Comparison of ENCODE assay signal across 12 cellular contexts in the genomic region with DNA sequence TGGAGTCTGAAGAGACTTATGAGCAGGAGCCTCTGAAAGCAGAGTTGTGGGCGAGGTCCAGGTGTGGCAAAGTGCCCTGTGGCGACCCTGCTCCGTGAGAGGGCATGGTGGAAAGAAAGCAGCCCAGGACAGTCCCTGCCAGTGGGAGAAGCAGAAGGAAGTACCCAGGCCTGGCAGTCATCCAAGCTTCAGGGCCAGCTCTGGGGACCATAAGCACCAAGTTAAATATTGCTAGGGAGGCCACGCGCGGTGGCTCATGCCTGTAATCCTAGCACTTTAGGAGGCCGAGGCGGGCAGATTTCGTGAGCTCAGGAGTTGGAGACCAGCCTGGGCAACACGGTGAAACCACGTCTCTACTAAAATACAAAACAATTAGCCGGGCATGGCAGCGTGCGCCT. TPM values are rescaled to one million over a fixed set of nuclear protein-coding genes. Genes with fewer than 3 reads are reported as not detected.
DNase-seq lines count a peak whose midpoint lies in the region; ATAC-seq and TF ChIP-seq lines count a peak whose summit lies in the region.
"Had no signal": no experiment of that assay in that cellular context is flagged by ENCODE, and none has a peak within 500 bp of the region (broad histone marks: within the 10 kb centered on the region; RNA-seq: fewer than 3 reads in every experiment).

No MANE protein-coding gene starts in this region.

- peak in 2 of 3 donors; percentile 72 to 73 for DNase-seq in right cardiac atrium
- DNase-seq in Right ventricle myocardium inferior (ENCODE audit: missing footprints): no peak
- peak; percentile 33 for DNase-seq in SHP77 treated with DMSO at 0.1 percent for 48 hours (lab: John Stamatoyannopoulos, UW)
- DNase-seq in left lobe of liver (ENCODE audit: low spot score): peak; percentile 87
- peak; percentile 87 for DNase-seq in upper lobe of right lung
- DNase-seq in A673 (ENCODE audit: low spot score): no peak
- DNase-seq in NCI-H2029 (lab: John Stamatoyannopoulos, UW): no peak
- DNase-seq: activated T-cell treated with anti-CD3 and anti-CD28 coated beads, Interleukin-2, amount 50 U/mL, for 72 hours; CD4-positive, alpha-beta memory T cell had no signal

- no peak overlapping the region for H3K27ac ChIP-seq in right cardiac atrium (ENCODE audit: low read length)
- H3K27ac ChIP-seq in upper lobe of right lung: no peak overlapping the region
- no peak overlapping the region for H3K27ac ChIP-seq in A673 (ENCODE audit: low read depth, low read length, poor library complexity, severe bottlenecking)
- H3K27ac ChIP-seq: suprapubic skin had no signal

- TF ChIP-seq CTCF in upper lobe of right lung (IDR thresholded peaks at IDR 0.05) (no peak), A673 (conservative IDR thresholded peaks at IDR 0.05; ENCODE audit: low read depth, low read length) (no peak)

- WGBS in right cardiac atrium: 78% methylated on average over 14 of the region's 14 CpGs

- H3K9me3 ChIP-seq in right cardiac atrium (ENCODE audit: control insufficient read depth, low read length) (no peaks in the 10 kb centered on the region), upper lobe of right lung (no peaks in the 10 kb centered on the region), A673 (ENCODE audit: low read depth, low read length, poor library complexity, severe bottlenecking) (no peaks in the 10 kb centered on the region)
- H3K9me3 ChIP-seq: suprapubic skin had no signal

- ATAC-seq in right cardiac atrium (peak in 1 of 2 donors; percentile 47), Right ventricle myocardium inferior (no peak), left lobe of liver (peak; percentile 57), upper lobe of right lung (peak; percentile 79), HG03378 (IDR thresholded peaks at IDR 0.05; ENCODE audit: unreplicated experiment) (no peak)
- ATAC-seq: activated T-cell treated with anti-CD3 and anti-CD28 coated beads, Interleukin-2, amount 50 U/mL, for 72 hours; SK-N-SH treated with all-trans-retinoic acid at 6 μM for 48 hours had no signal

- POLR2A ChIA-PET in A673 (lab: Charles Lee; ENCODE audit: low non-redundant PET): no interaction called here

- no peaks in the 10 kb centered on the region for H3K4me1 ChIP-seq in right cardiac atrium (ENCODE audit: control insufficient read depth, insufficient read depth, low read length)
- no peaks in the 10 kb centered on the region for H3K4me1 ChIP-seq in upper lobe of right lung
- no peaks in the 10 kb centered on the region for H3K4me1 ChIP-seq in A673 (ENCODE audit: insufficient read depth, low read length, poor library complexity, severe bottlenecking)
- H3K4me1 ChIP-seq: suprapubic skin had no signal

- H3K27me3 ChIP-seq in right cardiac atrium (ENCODE audit: control insufficient read depth, insufficient read depth): no peaks in the 10 kb centered on the region
- H3K27me3 ChIP-seq in upper lobe of right lung: no peaks in the 10 kb centered on the region
- H3K27me3 ChIP-seq in A673 (replicated peaks; ENCODE audit: insufficient read depth, low read depth, low read length, poor library complexity): no peaks in the 10 kb centered on the region

- H3K36me3 ChIP-seq in upper lobe of right lung: no peaks in the 10 kb centered on the region
- H3K36me3 ChIP-seq in A673 (ENCODE audit: insufficient read depth, low read length, poor library complexity, severe bottlenecking): no peaks in the 10 kb centered on the region
- H3K36me3 ChIP-seq: suprapubic skin had no signal

- CTCF ChIA-PET in A673 (lab: Charles Lee): no interaction called here

- H3K4me3 ChIP-seq in right cardiac atrium (ENCODE audit: low read length) (no peak overlapping the region), upper lobe of right lung (no peak overlapping the region), A673 (ENCODE audit: low read depth, low read length, poor library complexity, severe bottlenecking) (no peak overlapping the region)
- H3K4me3 ChIP-seq: suprapubic skin had no signal

- intact Hi-C loops in right cardiac atrium (cut with DNase I): no loop called here
- intact Hi-C loops in Right ventricle myocardium inferior (cut with DNase I): no loop called here
- intact Hi-C loops in upper lobe of right lung (cut with DNase I): no loop called here
- intact Hi-C loops in A673 (cut with micrococcal nuclease; ENCODE audit: unreplicated experiment): no loop called here

- BruUV-seq in A673 (replicated peaks; lab: Mats Ljungman, UMichigan): no TSS peak

RNA-seq across cellular contexts. Expression of a gene that starts 4.9 kb away (rescaled TPM):
- total RNA-seq in right cardiac atrium: under 1 TPM; 0.35 to 0.86 (median 0.63) TPM
- polyA plus RNA-seq in right cardiac atrium: 0.57 TPM
- total RNA-seq in Right ventricle myocardium inferior: 0.43 TPM
- 526 TPM for total RNA-seq in left lobe of liver
- 4.3 TPM for total RNA-seq in upper lobe of right lung
- total RNA-seq in A673 (2021): 6.1 and 8.0 TPM in 2 replicates
- total RNA-seq: CD4-positive, alpha-beta memory T cell had no signal
- polyA plus RNA-seq: CD4-positive, alpha-beta memory T cell had no signal

RNA-seq across cellular contexts. Expression of a gene that starts 35.5 kb away (rescaled TPM):
- 10 to 100 TPM; 28.7 to 36.2 (median 31.5) TPM for total RNA-seq in right cardiac atrium
- 23.3 TPM for polyA plus RNA-seq in right cardiac atrium
- 20.6 TPM for total RNA-seq in Right ventricle myocardium inferior
- total RNA-seq in left lobe of liver: 5.5 TPM
- total RNA-seq in upper lobe of right lung: 30.7 TPM
- 74.7 and 86.6 TPM in 2 replicates for total RNA-seq in A673 (2021)

RNA-seq across cellular contexts. Expression of a gene that starts 35.6 kb away (rescaled TPM):
- total RNA-seq in right cardiac atrium: 1,000 to 10,000 TPM in 3 of 4 donors, 100 to 1,000 TPM in 1; 896 to 1,154 (median 1,049) TPM
- 1,142 TPM for polyA plus RNA-seq in right cardiac atrium
- 2,192 TPM for total RNA-seq in Right ventricle myocardium inferior
- total RNA-seq in left lobe of liver: 1,044 TPM
- 544 TPM for total RNA-seq in upper lobe of right lung
- 425 and 509 TPM in 2 replicates for total RNA-seq in A673 (2021)

RNA-seq across cellular contexts. Expression of a gene that starts 50.2 kb away (rescaled TPM):
- total RNA-seq in right cardiac atrium: 10 to 100 TPM; 20.0 to 26.1 (median 23.4) TPM
- 14.6 TPM for polyA plus RNA-seq in right cardiac atrium
- total RNA-seq in Right ventricle myocardium inferior: 20.0 TPM
- total RNA-seq in left lobe of liver: 10.0 TPM
- 41.0 TPM for total RNA-seq in upper lobe of right lung
- 133 and 139 TPM in 2 replicates for total RNA-seq in A673 (2021)

RNA-seq across cellular contexts. Expression of a gene that starts 55.2 kb away (rescaled TPM):
- total RNA-seq in right cardiac atrium: 10 to 100 TPM; 22.2 to 30.4 (median 24.5) TPM
- polyA plus RNA-seq in right cardiac atrium: 18.8 TPM
- 23.3 TPM for total RNA-seq in Right ventricle myocardium inferior
- 16.5 TPM for total RNA-seq in left lobe of liver
- total RNA-seq in upper lobe of right lung: 36.9 TPM
- 84.0 and 85.1 TPM in 2 replicates for total RNA-seq in A673 (2021)

Comparison
In these comparisons a context has a peak if more than half of its experiments do, and no peak if none do; other contexts are left out.
1. DNase-seq: peak in right cardiac atrium (2 of 3), SHP77 treated with DMSO at 0.1 percent for 48 hours (single experiment), left lobe of liver (single experiment) and upper lobe of right lung (single experiment); none in Right ventricle myocardium inferior (single experiment), A673 (single experiment) and NCI-H2029 (single experiment).
2. ATAC-seq: peak in left lobe of liver (single experiment) and upper lobe of right lung (single experiment); none in Right ventricle myocardium inferior (single experiment) and HG03378 (single experiment).
3. RNA of a gene that starts 4.9 kb away (total RNA-seq): 526 TPM in left lobe of liver (single experiment); 6.1 to 8.0 TPM in A673, 4.3 TPM in upper lobe of right lung (single experiment), 0.35 to 0.86 TPM in right cardiac atrium and 0.43 TPM in Right ventricle myocardium inferior (single experiment); every median in the first group is over 10 times any median in the second.